Comparison of ENCODE assay signal across 25 cellular contexts in genomic region chr9:136387217-136387616, GRCh38.
"Had no signal": no experiment of that assay in that cellular context is flagged by ENCODE, and none has a peak within 500 bp of the region (broad histone marks: within the 10 kb centered on the region; RNA-seq: fewer than 3 reads in every experiment).

No MANE protein-coding gene starts in this region.

- H3K9me3 ChIP-seq: colonic mucosa, esophagus muscularis mucosa, heart right ventricle, left lung, lower lobe of right lung, mucosa of descending colon had no signal

- H3K4me3 Mint-ChIP-seq: endodermal cell, mesothelial cell of epicardium had no signal

- H3K27ac ChIP-seq: colonic mucosa, esophagus muscularis mucosa, foreskin keratinocyte, heart right ventricle, left lung, lower lobe of right lung had no signal

- H3K27ac Mint-ChIP-seq: dendritic cell treated with granulocyte-macrophage colony-stimulating factor and Interleukin-4, amounts not matched to agents 40 ng/mL and 50 ng/mL, for 4 days; effector memory CD8-positive, alpha-beta T cell; endodermal cell; mesothelial cell of epicardium had no signal

- H3K27me3 ChIP-seq: colonic mucosa, esophagus muscularis mucosa, foreskin keratinocyte, heart right ventricle, left lung had no signal

- H3K4me1 ChIP-seq: colonic mucosa, esophagus muscularis mucosa, foreskin keratinocyte, heart right ventricle, left lung, lower lobe of right lung had no signal

- DNase-seq: colonic mucosa; cortex of kidney; effector CD8-positive, alpha-beta T cell; effector memory CD8-positive, alpha-beta T cell; endodermal cell; foreskin keratinocyte; glutamatergic neuron; head of caudate nucleus; heart right ventricle; hippocampal formation; kidney glomerular epithelial cell; left colon; left ventricle myocardium superior; lower lobe of right lung; mesenchymal stem cell; mucosa of descending colon had no signal

- ATAC-seq: effector memory CD8-positive, alpha-beta T cell; foreskin keratinocyte; heart right ventricle; left colon; left lung; left ventricle myocardium superior; lower lobe of right lung; mucosa of descending colon had no signal

- FAIRE-seq: endometrium, endothelial cell of umbilical vein, frontal cortex, islet of Langerhans, keratinocyte had no signal

- H3K27me3 Mint-ChIP-seq: dendritic cell treated with granulocyte-macrophage colony-stimulating factor and Interleukin-4, amounts not matched to agents 40 ng/mL and 50 ng/mL, for 4 days; effector memory CD8-positive, alpha-beta T cell had no signal

- H3K9me3 Mint-ChIP-seq: dendritic cell treated with granulocyte-macrophage colony-stimulating factor and Interleukin-4, amounts not matched to agents 40 ng/mL and 50 ng/mL, for 4 days; effector memory CD8-positive, alpha-beta T cell; endodermal cell; mesothelial cell of epicardium had no signal

- H3K4me1 Mint-ChIP-seq: endodermal cell, mesothelial cell of epicardium had no signal

- H3K4me3 ChIP-seq: colonic mucosa, esophagus muscularis mucosa, heart right ventricle, left lung, lower lobe of right lung, mucosa of descending colon had no signal
